12 cellular contexts compared by ENCODE assay signal in the genomic region with DNA sequence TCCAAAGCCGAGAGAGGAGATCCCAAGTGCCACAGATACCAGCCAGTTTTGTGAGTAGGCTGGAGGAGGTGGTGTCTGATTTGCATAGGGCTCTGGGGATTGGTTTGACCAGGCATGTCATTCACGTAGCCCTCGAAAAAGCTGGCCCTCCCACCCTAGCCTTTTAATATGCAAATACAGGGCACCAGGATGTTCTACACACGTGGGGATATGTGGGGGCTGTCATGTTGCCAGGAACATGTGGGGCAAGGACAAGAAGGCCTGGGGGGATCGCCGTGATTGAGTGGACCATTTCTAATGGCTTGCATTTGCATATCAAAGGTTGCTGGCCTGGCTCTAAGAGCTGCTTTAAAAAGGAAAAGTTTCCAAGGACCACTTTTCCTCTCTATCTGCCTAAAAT.
DNase-seq lines count a peak whose midpoint lies in the region; TF ChIP-seq lines count a peak whose summit lies in the region.
"Had no signal": no experiment of that assay in that cellular context is flagged by ENCODE, and none has a peak within 500 bp of the region (broad histone marks: within the 10 kb centered on the region; RNA-seq: fewer than 3 reads in every experiment).

No MANE protein-coding gene starts in this region.

- no peaks in the 10 kb centered on the region for H3K79me2 ChIP-seq in GM23248 (ENCODE audit: insufficient read depth)

- POLR2A ChIA-PET in HEK293T (lab: Yijun Ruan, JAX): no interaction called here

- H3K4me3 ChIP-seq in GM23248 (no peak overlapping the region), suprapubic skin (no peak overlapping the region)
- H3K4me3 ChIP-seq: GM12878 had no signal

- WGBS in GM23248 (ENCODE audit: low coverage in 1 of 2, low lambda C conversion rate in 2 of 2, missing lambda C conversion rate in 2 of 2), 2 experiments: 59 to 60% methylated on average over 6 of the region's 6 CpGs
- WGBS in suprapubic skin: 40% methylated on average over 6 of the region's 6 CpGs

- no peaks in the 10 kb centered on the region for H3K9me2 ChIP-seq in GM23248 (ENCODE audit: insufficient read depth)

- no peak overlapping the region for H3K9ac ChIP-seq in GM23248

- H3K27ac ChIP-seq in GM23248: no peak overlapping the region
- no peak overlapping the region for H3K27ac ChIP-seq in suprapubic skin

- no peaks in the 10 kb centered on the region for H3K4me1 ChIP-seq in GM23248 (ENCODE audit: insufficient read depth)
- no peaks in the 10 kb centered on the region for H3K4me1 ChIP-seq in suprapubic skin

- no peaks in the 10 kb centered on the region for H3K9me3 ChIP-seq in GM23248 (ENCODE audit: low read depth)
- no peaks in the 10 kb centered on the region for H3K9me3 ChIP-seq in suprapubic skin

- H2AFZ ChIP-seq in GM23248: no peak overlapping the region

- DNase-seq in ELF-1 (ENCODE audit: low read depth, low spot score): peak; percentile 93
- DNase-seq in HEK293T (ENCODE audit: extremely low spot score): no peak
- DNase-seq in astrocyte of the hippocampus (ENCODE audit: low read depth, low spot score): peak; percentile 19
- DNase-seq in left kidney (ENCODE audit: low read depth, low spot score): peak; percentile 17
- DNase-seq in GM23248: no peak
- no peak for DNase-seq in suprapubic skin (ENCODE audit: low spot score in 2 of 2)
- no peak for DNase-seq in stimulated activated CD4-positive, alpha-beta T cell treated with anti-CD3 and anti-CD28 coated beads, Interleukin-2, amount 100 ng/mL, for 48 hours
- DNase-seq: CD8-positive, alpha-beta T cell; COR-L47; DMS53; KG1 had no signal

- H3K27me3 ChIP-seq in GM23248 (replicated peaks; ENCODE audit: insufficient read depth): no peaks in the 10 kb centered on the region
- H3K27me3 ChIP-seq in suprapubic skin: no peaks in the 10 kb centered on the region

- no peaks in the 10 kb centered on the region for H3F3A ChIP-seq in GM23248 (ENCODE audit: insufficient read depth)

- no peak for TF ChIP-seq POLR2A in suprapubic skin (IDR thresholded peaks at IDR 0.05)

- H4K20me1 ChIP-seq in GM23248 (ENCODE audit: insufficient read depth): no peaks in the 10 kb centered on the region

- H3K4me2 ChIP-seq in GM23248 (ENCODE audit: unreplicated experiment): no peak overlapping the region

- no peak for TF ChIP-seq EP300 in suprapubic skin (IDR thresholded peaks at IDR 0.05)

- in situ Hi-C loops in GM23248 (cut with MboI): loop anchor here (25.0 kb wide), 1 partner anchor 968 kb away; no protein-coding TSS in a partner anchor

- CTCF ChIA-PET in HEK293T (lab: Yijun Ruan, JAX): no interaction called here

- no peak for TF ChIP-seq CTCF in suprapubic skin (IDR thresholded peaks at IDR 0.05)

- H3K36me3 ChIP-seq in GM23248 (ENCODE audit: low read depth) (no peaks in the 10 kb centered on the region), suprapubic skin (no peaks in the 10 kb centered on the region)

TF ChIP-seq in HEK293T, 16 proteins besides CTCF, POLR2A, EP300 and RAD21:
- 0 out of 2 replicates have a peak, but pooled peaks have one; percentile 18 for TF ChIP-seq PKNOX1 (IDR thresholded peaks at IDR 0.05)
- no peak for TF ChIP-seq TARDBP (IDR thresholded peaks at IDR 0.05)

Comparison
In these comparisons a context has a peak if more than half of its experiments do, and no peak if none do; other contexts are left out.
1. DNase-seq: peak in ELF-1 (single experiment), astrocyte of the hippocampus (single experiment) and left kidney (single experiment); none in HEK293T (single experiment), GM23248 (single experiment), suprapubic skin (0 of 2) and stimulated activated CD4-positive, alpha-beta T cell treated with anti-CD3 and anti-CD28 coated beads, Interleukin-2, amount 100 ng/mL, for 48 hours (0 of 2).